Comparison of ENCODE assay signal across 35 cellular contexts in genomic region chr10:51924359-51924758, GRCh38.
DNase-seq lines count a peak whose midpoint lies in the region; ATAC-seq, FAIRE-seq and TF ChIP-seq lines count a peak whose summit lies in the region.
"Had no signal": no experiment of that assay in that cellular context is flagged by ENCODE, and none has a peak within 500 bp of the region (broad histone marks: within the 10 kb centered on the region; RNA-seq: fewer than 3 reads in every experiment).

No MANE protein-coding gene starts in this region.

- no peaks in the 10 kb centered on the region for H3K36me3 Mint-ChIP-seq in activated T-cell treated with anti-CD3 and anti-CD28 coated beads, Interleukin-2, amount 50 U/mL, for 72 hours (ENCODE audit: insufficient read depth in 2 of 2)
- H3K36me3 Mint-ChIP-seq: CD14-positive monocyte; CD4-positive, alpha-beta memory T cell; CD4-positive, CD25-positive, alpha-beta regulatory T cell; CD8-positive, alpha-beta memory T cell; CD8-positive, alpha-beta T cell had no signal

- CTCF ChIA-PET in HEK293 (lab: Yijun Ruan, JAX) = interaction anchor here (0.6 kb wide), 1 partner anchor 889 kb away, joined by 5 read pairs; no protein-coding TSS in a partner anchor

- no peak for DNase-seq in activated T-cell treated with anti-CD3 and anti-CD28 coated beads, Interleukin-2, amount 50 U/mL, for 72 hours
- no peak for DNase-seq in activated T-cell treated with anti-CD3 and anti-CD28 coated beads, Interleukin-2, amount 50 U/mL, for 48 hours
- DNase-seq in activated CD8-positive, alpha-beta memory T cell treated with anti-CD3 and anti-CD28 coated beads for 24 hours = no peak
- DNase-seq: 8988T; ACHN; AML-193; BE2C; C1 segment of cervical spinal cord; Caco-2; Calu3; CD4-positive, alpha-beta memory T cell; CD4-positive, alpha-beta T cell; CD4-positive, CD25-positive, alpha-beta regulatory T cell; CD8-positive, alpha-beta memory T cell; CD8-positive, alpha-beta T cell; COR-L47; DMS 273 treated with DMSO at 0.1 percent for 48 hours; DMS153; DMS53; DMS79; DMS79 treated with DMSO at 0.1 percent for 48 hours; DND-41; EL had no signal

- no peak for TF ChIP-seq CTCF in HEK293 (tag by site-specific recombination; IDR thresholded peaks at IDR 0.05)

- peak overlapping the region; percentile 68 for H3K27ac Mint-ChIP-seq in activated T-cell treated with anti-CD3 and anti-CD28 coated beads, Interleukin-2, amount 50 U/mL, for 72 hours
- H3K27ac Mint-ChIP-seq: B cell; CD14-positive monocyte; CD4-positive, alpha-beta memory T cell; CD4-positive, alpha-beta T cell; CD4-positive, CD25-positive, alpha-beta regulatory T cell; CD8-positive, alpha-beta memory T cell; CD8-positive, alpha-beta T cell had no signal

- H3K27me3 Mint-ChIP-seq in activated T-cell treated with anti-CD3 and anti-CD28 coated beads, Interleukin-2, amount 50 U/mL, for 72 hours (ENCODE audit: low read depth) = peaks cover 6% of the 10 kb centered on the region
- H3K27me3 Mint-ChIP-seq: B cell; CD4-positive, alpha-beta memory T cell; CD4-positive, CD25-positive, alpha-beta regulatory T cell; CD8-positive, alpha-beta memory T cell had no signal

- no peak overlapping the region for H3K27ac ChIP-seq in HEK293 (ENCODE audit: extremely low read depth, low read depth, low read length)
- H3K27ac ChIP-seq: 22Rv1; A549; BLaER1; BLaER1 treated with 17β-estradiol and CSF1 and Interleukin-3, amounts not matched to agents 10 nM and 100 nM; C4-2B had no signal

- no peak overlapping the region for H3K4me3 Mint-ChIP-seq in activated T-cell treated with anti-CD3 and anti-CD28 coated beads, Interleukin-2, amount 50 U/mL, for 72 hours
- H3K4me3 Mint-ChIP-seq: B cell; CD14-positive monocyte; CD4-positive, alpha-beta memory T cell; CD4-positive, alpha-beta T cell; CD4-positive, CD25-positive, alpha-beta regulatory T cell; CD8-positive, alpha-beta memory T cell; CD8-positive, alpha-beta T cell had no signal

- no peak overlapping the region for H3K4me3 ChIP-seq in HEK293 (ENCODE audit: low read depth, low read length)
- H3K4me3 ChIP-seq: A549; BLaER1; BLaER1 treated with 17β-estradiol and CSF1 and Interleukin-3, amounts not matched to agents 10 nM and 100 nM had no signal

- no peaks in the 10 kb centered on the region for H3K9me3 ChIP-seq in HEK293 (ENCODE audit: control insufficient read depth, insufficient read depth, low read depth, low read length)
- H3K9me3 ChIP-seq: A549; BE2C; BLaER1; BLaER1 treated with 17β-estradiol and CSF1 and Interleukin-3, amounts not matched to agents 10 nM and 100 nM; Caco-2 had no signal

- H3K36me3 ChIP-seq in HEK293 (ENCODE audit: control insufficient read depth in 2 of 2, insufficient read depth in 1 of 2, low read length in 2 of 2) = no peaks in the 10 kb centered on the region
- H3K36me3 ChIP-seq: BE2C; BLaER1; BLaER1 treated with 17β-estradiol and CSF1 and Interleukin-3, amounts not matched to agents 10 nM and 100 nM had no signal

- H3K4me1 Mint-ChIP-seq in activated T-cell treated with anti-CD3 and anti-CD28 coated beads, Interleukin-2, amount 50 U/mL, for 72 hours (ENCODE audit: low read depth) = no peaks in the 10 kb centered on the region
- H3K4me1 Mint-ChIP-seq: B cell; CD14-positive monocyte; CD4-positive, alpha-beta memory T cell; CD4-positive, CD25-positive, alpha-beta regulatory T cell; CD8-positive, alpha-beta memory T cell had no signal

- ATAC-seq in activated T-cell treated with anti-CD3 and anti-CD28 coated beads, Interleukin-2, amount 50 U/mL, for 72 hours (replicated peaks in 1 of 2) = no peak
- no peak for ATAC-seq in HG03095 (IDR thresholded peaks at IDR 0.05; ENCODE audit: unreplicated experiment)
- ATAC-seq: A549; CD8-positive, alpha-beta T cell had no signal

- POLR2A ChIA-PET in HEK293 (lab: Yijun Ruan, JAX) = no interaction called here

- H3K9me3 Mint-ChIP-seq in activated T-cell treated with anti-CD3 and anti-CD28 coated beads, Interleukin-2, amount 50 U/mL, for 72 hours = peaks cover 0 to 4% of the 10 kb centered on the region in 2 donors
- H3K9me3 Mint-ChIP-seq: CD4-positive, alpha-beta T cell; CD4-positive, CD25-positive, alpha-beta regulatory T cell; CD8-positive, alpha-beta T cell had no signal

- FAIRE-seq in colon (lab: Jason Lieb, UNC) = peak; percentile 14
- FAIRE-seq: A204.1, A549, D721Med had no signal

- no peaks in the 10 kb centered on the region for H3K4me1 ChIP-seq in HEK293 (ENCODE audit: control insufficient read depth, insufficient read depth, low read length)
- H3K4me1 ChIP-seq: A549, BLaER1, Caco-2 had no signal

TF ChIP-seq in HEK293, 187 proteins besides CTCF, POLR2A, EP300 and RAD21:
- TF ChIP-seq ZNF518A (tag by site-specific recombination; conservative IDR thresholded peaks at IDR 0.05; ENCODE audit: low read depth) = no peak
- peak; percentile 96 for TF ChIP-seq ZNF558 (tag by site-specific recombination; IDR thresholded peaks at IDR 0.05)
- TF ChIP-seq ZNF26 (tag by site-specific recombination; IDR thresholded peaks at IDR 0.05) = no peak
